Comparison of ENCODE assay signal across 11 cellular contexts in the genomic region with DNA sequence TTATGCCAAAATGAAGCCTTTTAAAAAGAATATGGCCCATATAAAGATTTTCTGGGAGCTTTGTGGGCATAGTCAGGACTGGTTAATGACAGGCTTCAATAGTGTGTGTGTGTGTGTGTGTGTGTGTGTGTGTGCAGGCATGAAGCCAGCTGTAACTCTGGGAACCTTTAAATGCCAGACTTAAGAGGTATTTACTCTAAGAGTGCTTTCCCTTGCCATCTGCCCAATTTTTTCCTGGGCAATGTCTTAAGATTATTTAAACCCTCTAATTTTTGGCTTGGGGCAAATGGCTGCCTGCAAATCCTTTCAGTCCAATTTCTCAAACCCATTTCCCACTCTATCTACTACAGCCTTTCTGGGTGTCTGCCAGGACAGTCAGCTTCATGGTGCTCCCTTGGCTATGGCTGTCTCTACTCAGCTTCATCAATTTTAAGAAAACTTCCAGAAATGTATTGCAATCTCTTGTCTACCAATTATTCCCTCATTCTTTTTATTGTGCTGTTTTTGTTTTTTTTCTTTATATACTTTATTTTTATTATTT.
"Had no signal": no experiment of that assay in that cellular context is flagged by ENCODE, and none has a peak within 500 bp of the region (broad histone marks: within the 10 kb centered on the region; RNA-seq: fewer than 3 reads in every experiment).

No MANE protein-coding gene starts in this region.

- H3K4me3 ChIP-seq: breast epithelium, hepatocyte, sigmoid colon, suprapubic skin had no signal

- H3K9me3 ChIP-seq: breast epithelium, sigmoid colon, suprapubic skin had no signal

- H3K36me3 ChIP-seq: breast epithelium, sigmoid colon, suprapubic skin had no signal

- H3K27ac ChIP-seq: breast epithelium, hepatocyte, sigmoid colon, suprapubic skin had no signal

- DNase-seq: activated CD4-positive, alpha-beta memory T cell treated with anti-CD3 and anti-CD28 coated beads for 36 hours; activated CD4-positive, alpha-beta T cell treated with anti-CD3 and anti-CD28 coated beads for 1 hour; activated naive CD8-positive, alpha-beta T cell treated with anti-CD3 and anti-CD28 coated beads, Interleukin-2, amount 10 ng/mL, durations not matched to agents 7 days and 5 days; activated T-cell treated with anti-CD3 and anti-CD28 coated beads, Interleukin-2, amount 50 U/mL, for 48 hours; anterior cingulate cortex; sigmoid colon; stimulated activated CD4-positive, alpha-beta T cell treated with anti-CD3 and anti-CD28 coated beads, Interleukin-12 subunit alpha, Interleukin-12 subunit beta, amount 100 ng/mL, for 4 hours; stimulated activated naive CD4-positive, alpha-beta T cell treated with Interleukin-2 at 50 U/mL for 16 hours had no signal

- H3K4me1 ChIP-seq: breast epithelium, sigmoid colon had no signal

- H3K27me3 ChIP-seq: breast epithelium, hepatocyte, sigmoid colon, suprapubic skin had no signal
